Comparison of ENCODE assay signal across 9 cellular contexts in genomic region chr5:58462154-58462553, GRCh38. TPM values are rescaled to one million over a fixed set of nuclear protein-coding genes. Genes with fewer than 3 reads are reported as not detected.
A peak's percentile ranks its signal among the peaks of the same experiment; 100 is the strongest.
DNase-seq lines count a peak whose midpoint lies in the region; ATAC-seq and TF ChIP-seq lines count a peak whose summit lies in the region.
"Had no signal": no experiment of that assay in that cellular context is flagged by ENCODE, and none has a peak within 500 bp of the region (broad histone marks: within the 10 kb centered on the region; RNA-seq: fewer than 3 reads in every experiment).

No MANE protein-coding gene starts in this region.

- no peaks in the 10 kb centered on the region for H3K9me3 ChIP-seq in DND-41 (ENCODE audit: insufficient read depth, low read length, severe bottlenecking)
- no peaks in the 10 kb centered on the region for H3K9me3 ChIP-seq in breast epithelium

- no peak for ATAC-seq in DND-41 (ENCODE audit: insufficient read depth, low read depth)
- ATAC-seq in HG03095 (IDR thresholded peaks at IDR 0.05; ENCODE audit: unreplicated experiment), result no peak
- no peak for ATAC-seq in GM21423 (IDR thresholded peaks at IDR 0.05; ENCODE audit: unreplicated experiment)
- no peak for ATAC-seq in HG02759 (IDR thresholded peaks at IDR 0.05; ENCODE audit: unreplicated experiment)

- DNase-seq in DND-41 (no peak), NCI-H146 (lab: John Stamatoyannopoulos, UW) (peak; percentile 61), breast epithelium (ENCODE audit: low spot score in 2 of 2) (no peak), mucosa of gallbladder (ENCODE audit: low spot score) (peak; percentile 44), RKO (ENCODE audit: low spot score) (no peak)

- no peak overlapping the region for H3K9ac ChIP-seq in DND-41 (ENCODE audit: low read depth, low read length)

- no peak for TF ChIP-seq CTCF in DND-41 (IDR thresholded peaks at IDR 0.05; ENCODE audit: borderline replicate concordance, extremely low read depth, low read length, poor library complexity, severe bottlenecking)
- TF ChIP-seq CTCF in breast epithelium (IDR thresholded peaks at IDR 0.05), result no peak

- no peaks in the 10 kb centered on the region for H4K20me1 ChIP-seq in DND-41 (ENCODE audit: insufficient read depth, low read length)

- no peak overlapping the region for H3K4me3 ChIP-seq in DND-41 (ENCODE audit: low read depth in 1 of 2, low read length in 2 of 2)
- H3K4me3 ChIP-seq in breast epithelium, result no peak overlapping the region

- intact Hi-C loops in breast epithelium (cut with DNase I; ENCODE audit: low total_unique reads), result loop anchor here (5.0 kb wide), 2 partner anchors 575 to 680 kb away; no protein-coding TSS in a partner anchor

- H3K27ac ChIP-seq in DND-41 (ENCODE audit: low read length) (no peak overlapping the region), breast epithelium (peak overlapping the region; percentile 41 to 99)

- TF ChIP-seq POLR2A in breast epithelium (IDR thresholded peaks at IDR 0.05), result no peak

- H3K27me3 ChIP-seq in DND-41 (ENCODE audit: insufficient read depth, low read length, poor library complexity) (peaks cover 12% of the 10 kb centered on the region), breast epithelium (no peaks in the 10 kb centered on the region)

- peaks cover 44% of the 10 kb centered on the region for H3K4me1 ChIP-seq in DND-41 (ENCODE audit: insufficient read depth, low read length)
- H3K4me1 ChIP-seq in breast epithelium, result peaks cover 0 to 2% of the 10 kb centered on the region in 2 donors

- H2AFZ ChIP-seq in DND-41 (ENCODE audit: low read depth, low read length), result peak overlapping the region; percentile 8; the same call in 1 of the 2 replicates

- H3K4me2 ChIP-seq in DND-41 (ENCODE audit: insufficient read depth, low read length), result no peak overlapping the region

- H3K79me2 ChIP-seq in DND-41 (ENCODE audit: insufficient read depth, low read length), result no peaks in the 10 kb centered on the region

- no peaks in the 10 kb centered on the region for H3K36me3 ChIP-seq in DND-41 (ENCODE audit: insufficient read depth, low read length)
- H3K36me3 ChIP-seq in breast epithelium, result no peaks in the 10 kb centered on the region

RNA-seq across cellular contexts. Expression of gene PLK2, which starts 2.3 kb away (rescaled TPM):
- total RNA-seq in breast epithelium (100 to 1,000 TPM in 2 of 3 donors, 10 to 100 TPM in 1; 29.0 to 384 (median 177) TPM), mucosa of gallbladder (34.9 TPM)

RNA-seq across cellular contexts. Expression of gene GAPT, which starts 29.1 kb away (rescaled TPM):
- total RNA-seq in breast epithelium, result 1 to 10 TPM; 1.2 to 3.8 (median 1.3) TPM
- total RNA-seq in mucosa of gallbladder, result 4.7 TPM
- total RNA-seq: NCI-H460 had no signal

Comparison
In these comparisons a context has a peak if more than half of its experiments do, and no peak if none do; other contexts are left out.
1. DNase-seq: peak in NCI-H146 (single experiment) and mucosa of gallbladder (single experiment); none in DND-41 (single experiment), breast epithelium (0 of 2) and RKO (single experiment).